In genomic region chr22:44955102-44955501, GRCh38 we compare ENCODE assay signal across 22 cellular contexts. TPM values are rescaled to one million over a fixed set of nuclear protein-coding genes. Genes with fewer than 3 reads are reported as not detected.
DNase-seq lines count a peak whose midpoint lies in the region; ATAC-seq and FAIRE-seq lines count a peak whose summit lies in the region.
"Had no signal": no experiment of that assay in that cellular context is flagged by ENCODE, and none has a peak within 500 bp of the region (broad histone marks: within the 10 kb centered on the region; RNA-seq: fewer than 3 reads in every experiment).

No MANE protein-coding gene starts in this region.

- peaks cover 5% of the 10 kb centered on the region for H3K4me1 Mint-ChIP-seq in stimulated activated effector memory CD8-positive, alpha-beta T cell treated with anti-CD3 and anti-CD28 coated beads, Interleukin-12 subunit alpha, Interleukin-12 subunit beta, amount 100 ng/mL, for 72 hours
- H3K4me1 Mint-ChIP-seq: activated naive CD8-positive, alpha-beta T cell treated with anti-CD3 and anti-CD28 coated beads, Interleukin-2, amount 10 ng/mL, durations not matched to agents 7 days and 5 days; activated T-helper 17 cell treated with anti-CD3 and anti-CD28 coated beads, Interleukin-2, amount 50 U/mL, for 72 hours had no signal

- peak; percentile 55 for ATAC-seq in GM21381 (IDR thresholded peaks at IDR 0.05; ENCODE audit: unreplicated experiment)
- peak; percentile 44 for ATAC-seq in stimulated activated effector memory CD8-positive, alpha-beta T cell treated with anti-CD3 and anti-CD28 coated beads, Interleukin-12 subunit alpha, Interleukin-12 subunit beta, amount 100 ng/mL, for 72 hours
- ATAC-seq: activated T-helper 17 cell treated with anti-CD3 and anti-CD28 coated beads, Interleukin-2, amount 50 U/mL, for 72 hours; body of pancreas; left lobe of liver; psoas muscle had no signal

- H3K27ac Mint-ChIP-seq in stimulated activated effector memory CD8-positive, alpha-beta T cell treated with anti-CD3 and anti-CD28 coated beads, Interleukin-12 subunit alpha, Interleukin-12 subunit beta, amount 100 ng/mL, for 72 hours: no peak overlapping the region
- H3K27ac Mint-ChIP-seq: activated naive CD8-positive, alpha-beta T cell treated with anti-CD3 and anti-CD28 coated beads, Interleukin-2, amount 10 ng/mL, durations not matched to agents 7 days and 5 days; activated T-helper 17 cell treated with anti-CD3 and anti-CD28 coated beads, Interleukin-2, amount 50 U/mL, for 72 hours; nephron had no signal

- DNase-seq in GM18507 (ENCODE audit: extremely low spot score, insufficient read length, low read depth): no peak
- peak; percentile 64 for DNase-seq in Jurkat, Clone E6-1 (ENCODE audit: low read depth, low spot score)
- DNase-seq in stimulated activated effector memory CD8-positive, alpha-beta T cell treated with anti-CD3 and anti-CD28 coated beads, Interleukin-12 subunit alpha, Interleukin-12 subunit beta, amount 100 ng/mL, for 72 hours (ENCODE audit: low spot score in 2 of 2): no peak
- DNase-seq in ureter (ENCODE audit: low spot score): no peak
- no peak for DNase-seq in AG20443 (ENCODE audit: low spot score)
- DNase-seq in NCI-H2107 treated with DMSO at 0.1 percent for 48 hours (lab: John Stamatoyannopoulos, UW; ENCODE audit: unreplicated experiment): no peak
- DNase-seq: activated naive CD8-positive, alpha-beta T cell treated with anti-CD3 and anti-CD28 coated beads, Interleukin-2, amount 10 ng/mL, durations not matched to agents 7 days and 5 days; body of pancreas; glutamatergic neuron; H9; KBM-7; midbrain; psoas muscle; small intestine; stimulated activated CD4-positive, alpha-beta T cell treated with anti-CD3 and anti-CD28 coated beads, Interleukin-4, amount 100 ng/mL, for 24 hours had no signal

- no peaks in the 10 kb centered on the region for H3K36me3 Mint-ChIP-seq in stimulated activated effector memory CD8-positive, alpha-beta T cell treated with anti-CD3 and anti-CD28 coated beads, Interleukin-12 subunit alpha, Interleukin-12 subunit beta, amount 100 ng/mL, for 72 hours
- H3K36me3 Mint-ChIP-seq: activated naive CD8-positive, alpha-beta T cell treated with anti-CD3 and anti-CD28 coated beads, Interleukin-2, amount 10 ng/mL, durations not matched to agents 7 days and 5 days had no signal

- peak; percentile 33 for FAIRE-seq in GM18507 (lab: Jason Lieb, UNC)
- FAIRE-seq: colon, small intestine had no signal

- no peaks in the 10 kb centered on the region for H3K9me3 Mint-ChIP-seq in stimulated activated effector memory CD8-positive, alpha-beta T cell treated with anti-CD3 and anti-CD28 coated beads, Interleukin-12 subunit alpha, Interleukin-12 subunit beta, amount 100 ng/mL, for 72 hours
- H3K9me3 Mint-ChIP-seq: activated naive CD8-positive, alpha-beta T cell treated with anti-CD3 and anti-CD28 coated beads, Interleukin-2, amount 10 ng/mL, durations not matched to agents 7 days and 5 days; activated T-helper 17 cell treated with anti-CD3 and anti-CD28 coated beads, Interleukin-2, amount 50 U/mL, for 72 hours had no signal

- H3K4me3 Mint-ChIP-seq in stimulated activated effector memory CD8-positive, alpha-beta T cell treated with anti-CD3 and anti-CD28 coated beads, Interleukin-12 subunit alpha, Interleukin-12 subunit beta, amount 100 ng/mL, for 72 hours: no peak overlapping the region
- H3K4me3 Mint-ChIP-seq: activated naive CD8-positive, alpha-beta T cell treated with anti-CD3 and anti-CD28 coated beads, Interleukin-2, amount 10 ng/mL, durations not matched to agents 7 days and 5 days; activated T-helper 17 cell treated with anti-CD3 and anti-CD28 coated beads, Interleukin-2, amount 50 U/mL, for 72 hours; nephron had no signal

- no peak overlapping the region for H3K4me3 ChIP-seq in Jurkat, Clone E6-1 (ENCODE audit: low read length)
- H3K4me3 ChIP-seq: body of pancreas, psoas muscle, suprapubic skin had no signal

RNA-seq across cellular contexts. Expression of gene PHF21B, which starts 54.7 kb away (rescaled TPM):
- 15.8 TPM for polyA plus RNA-seq in Jurkat, Clone E6-1 (2012; ENCODE audit: insufficient read depth, insufficient read length)
- total RNA-seq in ureter: 3.9 TPM
- total RNA-seq: activated naive CD8-positive, alpha-beta T cell treated with anti-CD3 and anti-CD28 coated beads, Interleukin-2, amount 10 ng/mL, durations not matched to agents 7 days and 5 days; activated T-helper 17 cell treated with anti-CD3 and anti-CD28 coated beads, Interleukin-2, amount 50 U/mL, for 72 hours; left lobe of liver; suprapubic skin had no signal
- polyA plus RNA-seq: fibroblast of lung had no signal
